ENCODE assay signal across 30 cellular contexts in the genomic region with DNA sequence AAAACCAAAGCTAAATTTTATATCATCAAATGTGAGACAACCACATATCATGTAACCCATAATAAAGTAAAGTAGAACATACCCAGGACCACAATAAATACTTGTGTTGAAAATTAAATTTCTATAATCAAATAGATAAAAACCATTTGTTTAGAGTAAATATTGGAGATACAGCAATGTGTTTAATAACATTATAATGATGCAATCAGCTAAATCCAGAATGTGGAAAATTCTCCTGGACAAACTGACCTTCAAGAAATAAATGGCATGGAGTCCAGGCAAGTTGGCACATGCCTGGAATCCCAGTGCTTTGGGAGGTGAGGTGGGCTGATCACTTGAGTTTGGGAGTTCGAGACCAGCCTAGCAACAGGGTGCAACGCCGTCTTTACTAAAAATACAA.
DNase-seq lines count a peak whose midpoint lies in the region; ATAC-seq, FAIRE-seq and TF ChIP-seq lines count a peak whose summit lies in the region.
"Had no signal": no experiment of that assay in that cellular context is flagged by ENCODE, and none has a peak within 500 bp of the region (broad histone marks: within the 10 kb centered on the region; RNA-seq: fewer than 3 reads in every experiment).

No MANE protein-coding gene starts in this region.

- POLR2A ChIA-PET in HepG2 (lab: Yijun Ruan, JAX) (no interaction called here), K562 (lab: Yijun Ruan, JAX) (interaction anchor here (0.6 to 1.6 kb wide), 5 partner anchors 8 to 482 kb away, joined by 3 to 9 read pairs (median 3); no protein-coding TSS in a partner anchor)

- H3K9ac ChIP-seq in HepG2 (ENCODE audit: insufficient read depth, low read depth, low read length) (no peak overlapping the region), K562 (ENCODE audit: insufficient read depth in 1 of 2, low read depth in 2 of 2, low read length in 2 of 2) (no peak overlapping the region)
- H3K9ac ChIP-seq: BLaER1; BLaER1 treated with 17β-estradiol and CSF1 and Interleukin-3, amounts not matched to agents 10 nM and 100 nM had no signal

- H3K4me3 ChIP-seq in HepG2 (replicated peaks in 1 of 3; ENCODE audit: insufficient read depth in 1 of 3, low read depth in 2 of 3, low read length in 3 of 3) (no peak overlapping the region), right lobe of liver (no peak overlapping the region), K562 (no peak overlapping the region), upper lobe of right lung (no peak overlapping the region)
- H3K4me3 ChIP-seq: A549; BLaER1; BLaER1 treated with 17β-estradiol and CSF1 and Interleukin-3, amounts not matched to agents 10 nM and 100 nM had no signal

- no peak overlapping the region for H3K4me2 ChIP-seq in HepG2 (ENCODE audit: low read depth, low read length)
- no peak overlapping the region for H3K4me2 ChIP-seq in K562 (ENCODE audit: insufficient read depth, low read length)
- H3K4me2 ChIP-seq: A549; BLaER1; BLaER1 treated with 17β-estradiol and CSF1 and Interleukin-3, amounts not matched to agents 10 nM and 100 nM had no signal

- no peak for TF ChIP-seq EP300 in HepG2 (IDR thresholded peaks at IDR 0.05; ENCODE audit: low read depth in 2 of 2, low read length in 2 of 2)
- TF ChIP-seq EP300 in HepG2 (CRISPR knock-in tag; IDR thresholded peaks at IDR 0.05; ENCODE audit: borderline replicate concordance) = no peak
- TF ChIP-seq EP300 in K562 (IDR thresholded peaks at IDR 0.05; ENCODE audit: low read length) = no peak

- ATAC-seq in HepG2 = no peak
- no peak for ATAC-seq in right lobe of liver
- no peak for ATAC-seq in K562
- ATAC-seq in upper lobe of right lung = no peak
- ATAC-seq: A549; CD8-positive, alpha-beta T cell had no signal

- H3K9me1 ChIP-seq in K562 (ENCODE audit: control insufficient read depth, insufficient read depth, low read length) = no peaks in the 10 kb centered on the region

- H3K9me3 ChIP-seq in HepG2 (ENCODE audit: low read length) (no peaks in the 10 kb centered on the region), right lobe of liver (no peaks in the 10 kb centered on the region), K562 (replicated peaks; ENCODE audit: control insufficient read depth, insufficient read depth, low read depth, low read length) (no peaks in the 10 kb centered on the region), upper lobe of right lung (no peaks in the 10 kb centered on the region)
- H3K9me3 ChIP-seq: A549; BE2C; BLaER1; BLaER1 treated with 17β-estradiol and CSF1 and Interleukin-3, amounts not matched to agents 10 nM and 100 nM; Caco-2 had no signal

- TF ChIP-seq POLR2A in HepG2 (IDR thresholded peaks at IDR 0.05; ENCODE audit: insufficient read depth in 1 of 2, low read depth in 2 of 2, low read length in 2 of 2) (no peak), right lobe of liver (IDR thresholded peaks at IDR 0.05) (no peak), K562 (conservative IDR thresholded peaks at IDR 0.05) (no peak)

- CTCF ChIA-PET in HepG2 (lab: Yijun Ruan, JAX; ENCODE audit: low intra/inter-chr PET ratio, low total read pairs) (no interaction called here), K562 (lab: Yijun Ruan, JAX; ENCODE audit: low intra/inter-chr PET ratio) (no interaction called here)

- DNase-seq in HepG2 (ENCODE audit: low spot score) = no peak
- DNase-seq in right lobe of liver = no peak
- no peak for DNase-seq in K562 (ENCODE audit: extremely low read depth in 1 of 4, low spot score in 3 of 4)
- DNase-seq in upper lobe of right lung = no peak
- DNase-seq: 8988T; ACHN; AML-193; BE2C; C1 segment of cervical spinal cord; Caco-2; Calu3; CD4-positive, alpha-beta memory T cell; CD4-positive, alpha-beta T cell; CD4-positive, CD25-positive, alpha-beta regulatory T cell; CD8-positive, alpha-beta memory T cell; CD8-positive, alpha-beta T cell; COR-L47; DMS 273 treated with DMSO at 0.1 percent for 48 hours; DMS153; DMS53; DMS79; DMS79 treated with DMSO at 0.1 percent for 48 hours; DND-41; EL had no signal

- H3K79me2 ChIP-seq in HepG2 (ENCODE audit: insufficient read depth, low read length) = no peaks in the 10 kb centered on the region
- peaks cover 97% of the 10 kb centered on the region for H3K79me2 ChIP-seq in K562 (ENCODE audit: control insufficient read depth, insufficient read depth, low read length)

- H3K4me1 ChIP-seq in HepG2 (ENCODE audit: insufficient read depth, low read length) (peaks cover 21% of the 10 kb centered on the region), right lobe of liver (no peaks in the 10 kb centered on the region), K562 (replicated peaks in 1 of 2; ENCODE audit: control insufficient read depth in 2 of 2, insufficient read depth in 2 of 2, low read length in 2 of 2) (peaks cover 7 to 28% of the 10 kb centered on the region in 2 experiments; a peak in 4 of 5 replicates), upper lobe of right lung (no peaks in the 10 kb centered on the region)

- TF ChIP-seq CTCF in HepG2 (CRISPR knock-in tag; IDR thresholded peaks at IDR 0.05) (no peak), right lobe of liver (IDR thresholded peaks at IDR 0.05) (no peak), K562 (IDR thresholded peaks at IDR 0.05 in 2 of 3, conservative IDR thresholded peaks at IDR 0.05 in 1 of 3; ENCODE audit: insufficient read depth in 2 of 3, low read depth in 1 of 3, low read length in 3 of 3) (no peak), upper lobe of right lung (IDR thresholded peaks at IDR 0.05) (no peak)

- WGBS in HepG2 (ENCODE audit: low lambda C conversion rate) = 84% methylated on average over 3 of the region's 3 CpGs
- 100% methylated on average over 1 of the region's 3 CpGs for WGBS in right lobe of liver (ENCODE audit: insufficient coverage, low coverage, low lambda C conversion rate, missing lambda C conversion rate)
- 100% methylated on average over 3 of the region's 3 CpGs for WGBS in K562 (ENCODE audit: insufficient coverage, low coverage, missing lambda C conversion rate)

- H3K36me3 ChIP-seq in HepG2 (replicated peaks in 1 of 2; ENCODE audit: control insufficient read depth in 1 of 2, insufficient read depth in 2 of 2, low read length in 2 of 2) = no peaks in the 10 kb centered on the region
- H3K36me3 ChIP-seq in right lobe of liver = no peaks in the 10 kb centered on the region
- H3K36me3 ChIP-seq in K562 (ENCODE audit: control insufficient read depth, insufficient read depth, low read length) = peaks cover 37% of the 10 kb centered on the region; the same call in 2 of the 3 replicates
- H3K36me3 ChIP-seq in upper lobe of right lung = no peaks in the 10 kb centered on the region
- H3K36me3 ChIP-seq: BE2C; BLaER1; BLaER1 treated with 17β-estradiol and CSF1 and Interleukin-3, amounts not matched to agents 10 nM and 100 nM had no signal

- H3K27ac ChIP-seq in HepG2 (ENCODE audit: extremely low read length, insufficient read depth, low read length) = no peak overlapping the region
- no peak overlapping the region for H3K27ac ChIP-seq in right lobe of liver
- no peak overlapping the region for H3K27ac ChIP-seq in K562 (ENCODE audit: extremely low read depth, low read depth, low read length)
- no peak overlapping the region for H3K27ac ChIP-seq in upper lobe of right lung
- H3K27ac ChIP-seq: 22Rv1; A549; BLaER1; BLaER1 treated with 17β-estradiol and CSF1 and Interleukin-3, amounts not matched to agents 10 nM and 100 nM; C4-2B had no signal

- 0 out of 5 replicates have a peak, but pooled peaks cover 0 to 4% of the 10 kb centered on the region in 2 experiments for H3K27me3 ChIP-seq in HepG2 (ENCODE audit: control insufficient read depth in 1 of 2, insufficient read depth in 2 of 2, low read length in 2 of 2)
- H3K27me3 ChIP-seq in right lobe of liver = peaks cover 0 to 14% of the 10 kb centered on the region in 2 donors
- no peaks in the 10 kb centered on the region for H3K27me3 ChIP-seq in K562 (ENCODE audit: control insufficient read depth in 2 of 2, insufficient read depth in 2 of 2, low read length in 2 of 2)
- H3K27me3 ChIP-seq in upper lobe of right lung = peaks cover 42% of the 10 kb centered on the region
- H3K27me3 ChIP-seq: BE2C; BLaER1; BLaER1 treated with 17β-estradiol and CSF1 and Interleukin-3, amounts not matched to agents 10 nM and 100 nM had no signal

- FAIRE-seq in HepG2 (lab: Jason Lieb, UNC) = no peak
- no peak for FAIRE-seq in K562 (lab: Jason Lieb, UNC)
- FAIRE-seq: A204.1, A549 had no signal

- H2AFZ ChIP-seq in HepG2 (ENCODE audit: low read length) (no peak overlapping the region), K562 (ENCODE audit: low read depth, low read length) (no peak overlapping the region)

- intact Hi-C loops in HepG2 (cut with micrococcal nuclease; ENCODE audit: unreplicated experiment) (loop anchor here (1.0 kb wide), 1 partner anchor 34 kb away; no protein-coding TSS in a partner anchor), right lobe of liver (cut with DNase I) (no loop called here), K562 (cut with micrococcal nuclease) (loop anchor here (10.0 kb wide), 1 partner anchor 385 kb away; a partner anchor contains a TSS), upper lobe of right lung (cut with DNase I) (no loop called here)

- in situ Hi-C loops in HepG2 (cut with HindIII; ENCODE audit: extremely low pct_ligation_motif_present, low pct_unique_long_range_greater_than_20kb) = no loop called here
- in situ Hi-C loops in K562 (cut with MboI) = no loop called here

- BruUV-seq in HepG2 (replicated peaks; lab: Mats Ljungman, UMichigan) (no TSS peak), K562 (replicated peaks; lab: Mats Ljungman, UMichigan) (no TSS peak)

- no peak for TF ChIP-seq RAD21 in HepG2 (CRISPR knock-in tag; IDR thresholded peaks at IDR 0.05)
- no peak for TF ChIP-seq RAD21 in K562 (CRISPR knock-in tag; conservative IDR thresholded peaks at IDR 0.05 in 1 of 2, IDR thresholded peaks at IDR 0.05 in 1 of 2)

- H4K20me1 ChIP-seq in HepG2 (ENCODE audit: insufficient read depth, low read length) (no peaks in the 10 kb centered on the region), K562 (replicated peaks; ENCODE audit: control insufficient read depth, insufficient read depth, low read length) (no peaks in the 10 kb centered on the region)
- H4K20me1 ChIP-seq: BLaER1; BLaER1 treated with 17β-estradiol and CSF1 and Interleukin-3, amounts not matched to agents 10 nM and 100 nM had no signal

TF ChIP-seq in HepG2, 621 proteins besides CTCF, POLR2A, EP300 and RAD21:
- TF ChIP-seq ATF7 (IDR thresholded peaks at IDR 0.05) (peak; percentile 61; the same call in 1 of the 2 replicates), ATF7 (CRISPR knock-in tag; IDR thresholded peaks at IDR 0.05) (no peak), ZNF577 (CRISPR knock-in tag; IDR thresholded peaks at IDR 0.05; ENCODE audit: borderline replicate concordance, low read depth) (no peak)

TF ChIP-seq in K562, 482 proteins besides CTCF, POLR2A, EP300 and RAD21 (continues in another document):
- TF ChIP-seq ZNF551 (CRISPR knock-in tag; IDR thresholded peaks at IDR 0.05) = no peak
- TF ChIP-seq, protein P1, sequence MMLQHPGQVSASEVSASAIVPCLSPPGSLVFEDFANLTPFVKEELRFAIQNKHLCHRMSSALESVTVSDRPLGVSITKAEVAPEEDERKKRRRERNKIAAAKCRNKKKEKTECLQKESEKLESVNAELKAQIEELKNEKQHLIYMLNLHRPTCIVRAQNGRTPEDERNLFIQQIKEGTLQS (IDR thresholded peaks at IDR 0.05) = peak; percentile 61
- TF ChIP-seq, protein P1 (CRISPR knock-in tag; conservative IDR thresholded peaks at IDR 0.05) = no peak

Comparison
In these comparisons a context has a peak if more than half of its experiments do, and no peak if none do; other contexts are left out.
1. intact Hi-C loops: an anchor here in HepG2 (1.0 kb wide) and K562 (10.0 kb wide); none called in right lobe of liver and upper lobe of right lung.